ENCODE assay signal across 8 cellular contexts in genomic region chr20:63495771-63496403, GRCh38. TPM values are rescaled to one million over a fixed set of nuclear protein-coding genes. Genes with fewer than 3 reads are reported as not detected.
DNase-seq lines count a peak whose midpoint lies in the region; ATAC-seq, FAIRE-seq and TF ChIP-seq lines count a peak whose summit lies in the region.

No MANE protein-coding gene starts in this region.

- H3K27ac ChIP-seq in A673 (ENCODE audit: low read depth, low read length, poor library complexity, severe bottlenecking) (no peak overlapping the region), uterus (no peak overlapping the region)

- H3K4me3 ChIP-seq in A673 (ENCODE audit: low read depth, low read length, poor library complexity, severe bottlenecking) (no peak overlapping the region), uterus (peak overlapping the region in 1 of 2 donors; percentile 17)

- TF ChIP-seq CTCF in A673 (conservative IDR thresholded peaks at IDR 0.05; ENCODE audit: low read depth, low read length) (peak; percentile 98), glutamatergic neuron (IDR thresholded peaks at IDR 0.05; ENCODE audit: partially characterized antibody, unreplicated experiment) (peak; percentile 99), uterus (IDR thresholded peaks at IDR 0.05) (peak; percentile 77 to 90 (median 80))

- H3K4me3 Mint-ChIP-seq in glutamatergic neuron (ENCODE audit: unreplicated experiment): peak overlapping the region; percentile 57

- H3K27ac Mint-ChIP-seq in glutamatergic neuron (ENCODE audit: unreplicated experiment): no peak overlapping the region

- peaks cover 5% of the 10 kb centered on the region for H3K27me3 ChIP-seq in A673 (replicated peaks; ENCODE audit: insufficient read depth, low read depth, low read length, poor library complexity)
- H3K27me3 ChIP-seq in uterus: peaks cover 9 to 17% of the 10 kb centered on the region in 2 donors

- POLR2A ChIA-PET in A673 (lab: Charles Lee; ENCODE audit: low non-redundant PET): no interaction called here

- no peaks in the 10 kb centered on the region for H3K9me3 ChIP-seq in A673 (ENCODE audit: low read depth, low read length, poor library complexity, severe bottlenecking)
- no peaks in the 10 kb centered on the region for H3K9me3 ChIP-seq in uterus

- TF ChIP-seq POLR2A in uterus (IDR thresholded peaks at IDR 0.05): no peak

- DNase-seq in A673 (ENCODE audit: low spot score): peak; percentile 70
- DNase-seq in GM19239 (ENCODE audit: insufficient read length, low spot score): peak; percentile 97
- peak; percentile 71 for DNase-seq in SK-N-DZ (ENCODE audit: low spot score)
- DNase-seq in activated naive CD4-positive, alpha-beta T cell treated with anti-CD3 and anti-CD28 coated beads, Interleukin-2, amount 50 U/mL, for 16 hours: peak; percentile 78
- peak; percentile 84 for DNase-seq in glutamatergic neuron
- peak; percentile 34 for DNase-seq in putamen (ENCODE audit: low spot score)
- peak; percentile 51 to 58 for DNase-seq in uterus

- intact Hi-C loops in A673 (cut with micrococcal nuclease; ENCODE audit: unreplicated experiment): no loop called here
- intact Hi-C loops in uterus (cut with DNase I; ENCODE audit: low total_unique reads): no loop called here

- peaks cover 5% of the 10 kb centered on the region for H3K27me3 Mint-ChIP-seq in glutamatergic neuron (ENCODE audit: unreplicated experiment)

- no peaks in the 10 kb centered on the region for H3K4me1 Mint-ChIP-seq in glutamatergic neuron (ENCODE audit: low read depth, unreplicated experiment)

- CTCF ChIA-PET in A673 (lab: Charles Lee): interaction anchor here (0.6 to 0.7 kb wide), 4 partner anchors 22 to 261 kb away, joined by 3 to 5 read pairs (median 4); no protein-coding TSS in a partner anchor

- peaks cover 4% of the 10 kb centered on the region for H3K9me3 Mint-ChIP-seq in glutamatergic neuron (ENCODE audit: unreplicated experiment)

- no TSS peak for BruUV-seq in A673 (replicated peaks; lab: Mats Ljungman, UMichigan)

- H3K36me3 ChIP-seq in A673 (ENCODE audit: insufficient read depth, low read length, poor library complexity, severe bottlenecking) (no peaks in the 10 kb centered on the region), uterus (no peaks in the 10 kb centered on the region)

- no peak for ATAC-seq in HG02870 (IDR thresholded peaks at IDR 0.05; ENCODE audit: unreplicated experiment)

- H3K4me1 ChIP-seq in A673 (ENCODE audit: insufficient read depth, low read length, poor library complexity, severe bottlenecking) (no peaks in the 10 kb centered on the region), uterus (peaks cover 0 to 10% of the 10 kb centered on the region in 2 donors)

- peaks cover 14% of the 10 kb centered on the region for H3K36me3 Mint-ChIP-seq in glutamatergic neuron (ENCODE audit: unreplicated experiment)

- peak; percentile 51 for FAIRE-seq in GM19239 (lab: Jason Lieb, UNC)

RNA-seq across cellular contexts. Expression of gene EEF1A2, which starts 3.0 kb away (rescaled TPM):
- total RNA-seq in A673 (2021) (7.5 and 13.7 TPM in 2 replicates), glutamatergic neuron (ENCODE audit: unreplicated experiment) (55.3 TPM), uterus (1 to 10 TPM in 2 of 4 donors, not detected in 2; 1.1 to 1.5 TPM)
- polyA plus RNA-seq in SK-N-DZ (2014; cell fraction: cytosol; rRNA removed): 753 and 802 TPM in 2 replicates
- polyA plus RNA-seq in SK-N-DZ (2014; cell fraction: nucleus; rRNA removed): 489 and 497 TPM in 2 replicates

RNA-seq across cellular contexts. Expression of gene KCNQ2, which starts 23.4 kb away (rescaled TPM):
- total RNA-seq in A673 (2021): 6.6 and 15.1 TPM in 2 replicates
- polyA plus RNA-seq in SK-N-DZ (2014; cell fraction: cytosol; rRNA removed): 375 and 399 TPM in 2 replicates
- polyA plus RNA-seq in SK-N-DZ (2014; cell fraction: nucleus; rRNA removed): 414 and 472 TPM in 2 replicates
- total RNA-seq in glutamatergic neuron (ENCODE audit: unreplicated experiment): 354 TPM
- 1 to 10 TPM in 2 of 4 donors, not detected in 2; 1.2 to 4.9 TPM for total RNA-seq in uterus

RNA-seq across cellular contexts. Expression of gene PPDPF, which starts 24.7 kb away (rescaled TPM):
- total RNA-seq in A673 (2021): 148 and 176 TPM in 2 replicates
- polyA plus RNA-seq in SK-N-DZ (2014; cell fraction: cytosol; rRNA removed): 57.4 and 64.4 TPM in 2 replicates
- 31.6 and 40.3 TPM in 2 replicates for polyA plus RNA-seq in SK-N-DZ (2014; cell fraction: nucleus; rRNA removed)
- 293 TPM for total RNA-seq in glutamatergic neuron (ENCODE audit: unreplicated experiment)
- 100 to 1,000 TPM in 2 of 4 donors, 10 to 100 TPM in 2; 35.8 to 200 (median 88.6) TPM for total RNA-seq in uterus

RNA-seq across cellular contexts. Expression of gene PTK6, which starts 41.3 kb away (rescaled TPM):
- not detected in 2 replicates for total RNA-seq in A673 (2021)
- not detected in 2 replicates for polyA plus RNA-seq in SK-N-DZ (2014; cell fraction: cytosol; rRNA removed)
- not detected in 2 replicates for polyA plus RNA-seq in SK-N-DZ (2014; cell fraction: nucleus; rRNA removed)
- 0.17 TPM for total RNA-seq in glutamatergic neuron (ENCODE audit: unreplicated experiment)
- under 1 TPM in 2 of 4 donors, not detected in 2; under 0.01 TPM for total RNA-seq in uterus

RNA-seq across cellular contexts. Expression of gene SRMS, which starts 51.7 kb away (rescaled TPM):
- not detected in 2 replicates for total RNA-seq in A673 (2021)
- not detected in 2 replicates for polyA plus RNA-seq in SK-N-DZ (2014; cell fraction: cytosol; rRNA removed)
- not detected in 2 replicates for polyA plus RNA-seq in SK-N-DZ (2014; cell fraction: nucleus; rRNA removed)
- not detected for total RNA-seq in glutamatergic neuron (ENCODE audit: unreplicated experiment)
- not detected for total RNA-seq in uterus

Comparison
In these comparisons a context has a peak if more than half of its experiments do, and no peak if none do; other contexts are left out.
1. DNase-seq: peak in every context shown above with its lines; median percentile 97 in GM19239; 84 in glutamatergic neuron; 78 in activated naive CD4-positive, alpha-beta T cell treated with anti-CD3 and anti-CD28 coated beads, Interleukin-2, amount 50 U/mL, for 16 hours; 71 in SK-N-DZ; 70 in A673; 54 in uterus; 34 in putamen.
2. RNA of gene KCNQ2, which starts 23.4 kb away (total RNA-seq): 354 TPM in glutamatergic neuron (single experiment); 6.6 to 15.1 TPM in A673 and 1.2 to 4.9 TPM in uterus; every median in the first group is over 10 times any median in the second.
3. Peak in every context shown above with its lines, with median percentiles within 50 percentile points of each other: CTCF ChIP-seq.